ENCODE assay signal across 29 cellular contexts in genomic region chr11:1027483-1028290, GRCh38. TPM values are rescaled to one million over a fixed set of nuclear protein-coding genes. Genes with fewer than 3 reads are reported as not detected.
A peak's percentile ranks its signal among the peaks of the same experiment; 100 is the strongest.
DNase-seq lines count a peak whose midpoint lies in the region; ATAC-seq, FAIRE-seq and TF ChIP-seq lines count a peak whose summit lies in the region.
"Had no signal": no experiment of that assay in that cellular context is flagged by ENCODE, and none has a peak within 500 bp of the region (broad histone marks: within the 10 kb centered on the region; RNA-seq: fewer than 3 reads in every experiment).

No MANE protein-coding gene starts in this region.

- H3K27ac ChIP-seq in HepG2 (ENCODE audit: extremely low read length, insufficient read depth, low read length) (no peak overlapping the region), right lobe of liver (no peak overlapping the region), HUES6 (ENCODE audit: low read depth, low read length) (peak overlapping the region; percentile 2; the same call in 1 of the 2 replicates), neuronal stem cell (replicated peaks; ENCODE audit: low read length) (no peak overlapping the region)
- H3K27ac ChIP-seq: BLaER1 had no signal

- no peak overlapping the region for H2BK12ac ChIP-seq in neuronal stem cell (ENCODE audit: low read length)

- peak overlapping the region; percentile 26 for H2BK15ac ChIP-seq in neuronal stem cell (ENCODE audit: low read length)

- no peaks in the 10 kb centered on the region for H4K20me1 ChIP-seq in HepG2 (ENCODE audit: insufficient read depth, low read length)

- TF ChIP-seq POLR2A in HepG2 (IDR thresholded peaks at IDR 0.05; ENCODE audit: insufficient read depth in 1 of 2, low read depth in 2 of 2, low read length in 2 of 2) (no peak), right lobe of liver (IDR thresholded peaks at IDR 0.05) (no peak)

- H2BK5ac ChIP-seq in neuronal stem cell (ENCODE audit: low read length), result peak overlapping the region; percentile 87

- H3K9ac ChIP-seq in HepG2 (ENCODE audit: insufficient read depth, low read depth, low read length), result no peak overlapping the region
- H3K9ac ChIP-seq in HUES6 (ENCODE audit: low read length), result no peak overlapping the region
- H3K9ac ChIP-seq in neuronal stem cell (ENCODE audit: low read depth, low read length, poor library complexity), result peak overlapping the region; percentile 21
- H3K9ac ChIP-seq: BLaER1 had no signal

- FAIRE-seq in HepG2 (lab: Jason Lieb, UNC), result no peak
- FAIRE-seq: A204.1, D721Med, GM12878, GM12892, GM18507 had no signal

- BruUV-seq in HepG2 (replicated peaks; lab: Mats Ljungman, UMichigan), result no TSS peak

- in situ Hi-C loops in HepG2 (cut with HindIII; ENCODE audit: extremely low pct_ligation_motif_present, low pct_unique_long_range_greater_than_20kb), result no loop called here

- POLR2A ChIA-PET in HepG2 (lab: Yijun Ruan, JAX), result no interaction called here

- H3K4me3 ChIP-seq in HepG2 (replicated peaks in 1 of 3; ENCODE audit: insufficient read depth in 1 of 3, low read depth in 2 of 3, low read length in 3 of 3) (no peak overlapping the region), right lobe of liver (no peak overlapping the region), HUES6 (ENCODE audit: low read depth, low read length) (no peak overlapping the region), neuronal stem cell (ENCODE audit: low read length in 2 of 2) (no peak overlapping the region)
- H3K4me3 ChIP-seq: BLaER1, GM12878 had no signal

- H2AK5ac ChIP-seq in neuronal stem cell (ENCODE audit: low read depth, low read length), result peak overlapping the region; percentile 92

- H3K79me2 ChIP-seq in HepG2 (ENCODE audit: insufficient read depth, low read length), result no peaks in the 10 kb centered on the region

- no peak overlapping the region for H4K91ac ChIP-seq in neuronal stem cell (ENCODE audit: low read depth, low read length, poor library complexity)

- H3K9me3 ChIP-seq in HepG2 (ENCODE audit: low read length) (no peaks in the 10 kb centered on the region), right lobe of liver (no peaks in the 10 kb centered on the region), HUES6 (ENCODE audit: control insufficient read depth, insufficient read depth, low read depth, low read length) (no peaks in the 10 kb centered on the region), neuronal stem cell (replicated peaks in 1 of 2; ENCODE audit: control insufficient read depth in 2 of 2, insufficient read depth in 1 of 2, low read depth in 1 of 2, low read length in 2 of 2) (peaks cover 0 to 4% of the 10 kb centered on the region in 2 donors)
- H3K9me3 ChIP-seq: BE2C, BLaER1 had no signal

- H2BK120ac ChIP-seq in neuronal stem cell (ENCODE audit: low read depth, low read length), result no peak overlapping the region

- H3K23ac ChIP-seq in neuronal stem cell (ENCODE audit: low read depth, low read length, poor library complexity), result no peak overlapping the region

- ATAC-seq in HepG2, result peak; percentile 2; the same call in 1 of the 3 replicates
- no peak for ATAC-seq in right lobe of liver
- ATAC-seq in HG02642 (IDR thresholded peaks at IDR 0.05; ENCODE audit: poor library complexity, unreplicated experiment), result no peak
- ATAC-seq: GM12878 had no signal

- no peak for TF ChIP-seq CTCF in HepG2 (CRISPR knock-in tag; IDR thresholded peaks at IDR 0.05)
- no peak for TF ChIP-seq CTCF in right lobe of liver (IDR thresholded peaks at IDR 0.05)

- peak overlapping the region; percentile 53 for H3K4ac ChIP-seq in neuronal stem cell (ENCODE audit: low read length)

- H3K4me2 ChIP-seq in HepG2 (ENCODE audit: low read depth, low read length) (no peak overlapping the region), neuronal stem cell (ENCODE audit: insufficient read depth, low read length, poor library complexity, severe bottlenecking) (no peak overlapping the region)
- H3K4me2 ChIP-seq: BLaER1 had no signal

- peak overlapping the region; percentile 75 for H3K14ac ChIP-seq in neuronal stem cell (ENCODE audit: low read length)

- peaks cover 20 to 39% of the 10 kb centered on the region in 2 experiments; a peak in 4 of 5 replicates for H3K27me3 ChIP-seq in HepG2 (ENCODE audit: control insufficient read depth in 1 of 2, insufficient read depth in 2 of 2, low read length in 2 of 2)
- no peaks in the 10 kb centered on the region for H3K27me3 ChIP-seq in right lobe of liver
- no peaks in the 10 kb centered on the region for H3K27me3 ChIP-seq in HUES6 (ENCODE audit: control insufficient read depth, insufficient read depth, low read length)
- peaks cover 0 to 2% (median 0%) of the 10 kb centered on the region in 3 experiments for H3K27me3 ChIP-seq in neuronal stem cell (ENCODE audit: control insufficient read depth in 3 of 3, insufficient read depth in 3 of 3, low read depth in 1 of 3, low read length in 3 of 3)
- H3K27me3 ChIP-seq: BE2C, BLaER1 had no signal

- no peak for TF ChIP-seq RAD21 in HepG2 (CRISPR knock-in tag; IDR thresholded peaks at IDR 0.05)

- TF ChIP-seq EP300 in HepG2 (IDR thresholded peaks at IDR 0.05; ENCODE audit: low read depth in 2 of 2, low read length in 2 of 2), result no peak
- no peak for TF ChIP-seq EP300 in HepG2 (CRISPR knock-in tag; IDR thresholded peaks at IDR 0.05; ENCODE audit: borderline replicate concordance)

- no peaks in the 10 kb centered on the region for H3K36me3 ChIP-seq in HepG2 (replicated peaks in 1 of 2; ENCODE audit: control insufficient read depth in 1 of 2, insufficient read depth in 2 of 2, low read length in 2 of 2)
- no peaks in the 10 kb centered on the region for H3K36me3 ChIP-seq in right lobe of liver
- H3K36me3 ChIP-seq in HUES6 (ENCODE audit: control insufficient read depth, insufficient read depth, low read length), result no peaks in the 10 kb centered on the region
- peaks cover 0 to 4% of the 10 kb centered on the region in 2 donors for H3K36me3 ChIP-seq in neuronal stem cell (replicated peaks in 1 of 2; ENCODE audit: control insufficient read depth in 2 of 2, insufficient read depth in 2 of 2, low read length in 2 of 2)
- H3K36me3 ChIP-seq: BE2C had no signal

- WGBS in HepG2 (ENCODE audit: low lambda C conversion rate), result 39% methylated on average over 13 of the region's 36 CpGs
- 60% methylated on average over 7 of the region's 36 CpGs for WGBS in right lobe of liver (ENCODE audit: insufficient coverage, low coverage, low lambda C conversion rate, missing lambda C conversion rate)
- WGBS in neuronal stem cell (ENCODE audit: extremely low coverage in 2 of 2, insufficient read length in 2 of 2, insufficient replicate concordance in 1 of 2), 2 donors, result no CpG with 5 or more reads among the region's 36 CpGs

- CTCF ChIA-PET in HepG2 (lab: Yijun Ruan, JAX; ENCODE audit: low intra/inter-chr PET ratio, low total read pairs), result no interaction called here

- peak overlapping the region; percentile 80 for H3K18ac ChIP-seq in neuronal stem cell (ENCODE audit: low read length)

- H3K79me1 ChIP-seq in neuronal stem cell (ENCODE audit: low read depth, low read length), result no peaks in the 10 kb centered on the region

- no peak overlapping the region for H2AFZ ChIP-seq in HepG2 (ENCODE audit: low read length)
- H2AFZ ChIP-seq in neuronal stem cell (ENCODE audit: low read length), result no peak overlapping the region

- intact Hi-C loops in HepG2 (cut with micrococcal nuclease; ENCODE audit: unreplicated experiment) (no loop called here), right lobe of liver (cut with DNase I) (no loop called here)

- H4K8ac ChIP-seq in neuronal stem cell (ENCODE audit: low read depth, low read length), result no peak overlapping the region

- peaks cover 7% of the 10 kb centered on the region; the same call in 1 of the 2 replicates for H3K4me1 ChIP-seq in HepG2 (ENCODE audit: insufficient read depth, low read length)
- no peaks in the 10 kb centered on the region for H3K4me1 ChIP-seq in right lobe of liver
- no peaks in the 10 kb centered on the region for H3K4me1 ChIP-seq in HUES6 (ENCODE audit: control insufficient read depth, insufficient read depth, low read length)
- peaks cover 0 to 2% of the 10 kb centered on the region in 2 donors for H3K4me1 ChIP-seq in neuronal stem cell (ENCODE audit: control insufficient read depth in 2 of 2, insufficient read depth in 1 of 2, low read depth in 1 of 2, low read length in 2 of 2)
- H3K4me1 ChIP-seq: BE2C, BLaER1 had no signal

- no peak for DNase-seq in HepG2 (ENCODE audit: low spot score)
- no peak for DNase-seq in right lobe of liver
- DNase-seq in neuronal stem cell (ENCODE audit: low spot score), result no peak
- DNase-seq in activated T-cell treated with anti-CD3 and anti-CD28 coated beads, Interleukin-2, amount 50 U/mL, for 1 hour, result no peak
- DNase-seq: 8988T; ACHN; BE2C; C1 segment of cervical spinal cord; Calu3; CD4-positive, CD25-positive, alpha-beta regulatory T cell; CD8-positive, alpha-beta memory T cell; COR-L47; DND-41; EL; GDM1 had no signal

RNA-seq across cellular contexts. Expression of gene MUC6, which starts 8.8 kb away (rescaled TPM):
- total RNA-seq in HepG2 (2016; rRNA removed; fragmentation: Illumina TruSeq; extraction: Trizol) (not detected in 2 replicates), right lobe of liver (1 to 10 TPM in 2 of 6 experiments, under 1 TPM in 4; 0.31 to 2.1 (median 0.72) TPM)
- total RNA-seq in HepG2 (2016; cell fraction: cytosol; rRNA removed; fragmentation: Illumina TruSeq; extraction: Trizol; ENCODE audit: low read depth), result not detected in 2 replicates
- not detected in 2 replicates for total RNA-seq in HepG2 (2016; cell fraction: insoluble cytoplasmic fraction; rRNA removed; fragmentation: Illumina TruSeq; extraction: Trizol)
- not detected in 2 replicates for total RNA-seq in HepG2 (2016; cell fraction: membrane; rRNA removed; fragmentation: Illumina TruSeq; extraction: Trizol)
- not detected in 2 replicates for total RNA-seq in HepG2 (2016; cell fraction: nucleus; rRNA removed; fragmentation: Illumina TruSeq; extraction: Trizol)
- not detected in 2 replicates for polyA plus RNA-seq in HepG2 (2011; rRNA removed)
- polyA plus RNA-seq in HepG2 (2011; cell fraction: cytosol; rRNA removed), result not detected in 2 replicates
- polyA plus RNA-seq in HepG2 (2011; cell fraction: nucleus; rRNA removed), result not detected in 2 replicates
- 0.03 and 0.08 TPM in 2 replicates for polyA plus RNA-seq in HepG2 (2012)
- not detected in 2 replicates for polyA plus RNA-seq in HepG2 (2016; cell fraction: cytosol; fragmentation: Illumina TruSeq; extraction: Trizol; ENCODE audit: low read depth)
- not detected in 2 replicates for polyA plus RNA-seq in HepG2 (2016; cell fraction: insoluble cytoplasmic fraction; fragmentation: Illumina TruSeq; extraction: Trizol; ENCODE audit: low read depth)
- polyA plus RNA-seq in HepG2 (2016; cell fraction: membrane; fragmentation: Illumina TruSeq; extraction: Trizol; ENCODE audit: low read depth), result not detected in 2 replicates
- not detected in 2 replicates for polyA plus RNA-seq in HepG2 (2016; cell fraction: nucleus; fragmentation: Illumina TruSeq; extraction: Trizol; ENCODE audit: insufficient read depth, low read depth)
- polyA minus RNA-seq in HepG2 (2011; rRNA and poly(A)+ RNA removed; ENCODE audit: low replicate concordance), result not detected in 2 replicates
- polyA minus RNA-seq in HepG2 (2011; cell fraction: cytosol; rRNA and poly(A)+ RNA removed), result not detected in 2 replicates
- polyA minus RNA-seq in HepG2 (2011; cell fraction: nucleus; rRNA and poly(A)+ RNA removed), result not detected in 2 replicates
- not detected for polyA plus RNA-seq in neuronal stem cell (2013, experiment 1 of 2)
- not detected for polyA plus RNA-seq in neuronal stem cell (2013, experiment 2 of 2)
- total RNA-seq: A673; CD4-positive, alpha-beta memory T cell; CD4-positive, CD25-positive, alpha-beta regulatory T cell; CD8-positive, alpha-beta memory T cell; Daoy; G401 had no signal
- polyA plus RNA-seq: AG04450; CD14-positive monocyte; CD8-positive, alpha-beta memory T cell had no signal

RNA-seq across cellular contexts. Expression of gene MUC2, which starts 47.0 kb away (rescaled TPM):
- total RNA-seq in HepG2 (2016; rRNA removed; fragmentation: Illumina TruSeq; extraction: Trizol), result not detected in 2 replicates
- total RNA-seq in HepG2 (2016; cell fraction: cytosol; rRNA removed; fragmentation: Illumina TruSeq; extraction: Trizol; ENCODE audit: low read depth), result not detected in 2 replicates
- total RNA-seq in HepG2 (2016; cell fraction: insoluble cytoplasmic fraction; rRNA removed; fragmentation: Illumina TruSeq; extraction: Trizol), result not detected in 2 replicates
- total RNA-seq in HepG2 (2016; cell fraction: membrane; rRNA removed; fragmentation: Illumina TruSeq; extraction: Trizol), result not detected in 2 replicates
- total RNA-seq in HepG2 (2016; cell fraction: nucleus; rRNA removed; fragmentation: Illumina TruSeq; extraction: Trizol), result not detected in 2 replicates
- polyA plus RNA-seq in HepG2 (2011; rRNA removed), result under 0.01 TPM in 1 of 2 replicates, not detected in the other
- not detected in 2 replicates for polyA plus RNA-seq in HepG2 (2011; cell fraction: cytosol; rRNA removed)
- under 0.01 and 0.02 TPM in 2 replicates for polyA plus RNA-seq in HepG2 (2011; cell fraction: nucleus; rRNA removed)
- polyA plus RNA-seq in HepG2 (2012), result not detected in 2 replicates
- polyA plus RNA-seq in HepG2 (2016; cell fraction: cytosol; fragmentation: Illumina TruSeq; extraction: Trizol; ENCODE audit: low read depth), result not detected in 2 replicates
- polyA plus RNA-seq in HepG2 (2016; cell fraction: insoluble cytoplasmic fraction; fragmentation: Illumina TruSeq; extraction: Trizol; ENCODE audit: low read depth), result not detected in 2 replicates
- polyA plus RNA-seq in HepG2 (2016; cell fraction: membrane; fragmentation: Illumina TruSeq; extraction: Trizol; ENCODE audit: low read depth), result not detected in 2 replicates
- not detected in 2 replicates for polyA plus RNA-seq in HepG2 (2016; cell fraction: nucleus; fragmentation: Illumina TruSeq; extraction: Trizol; ENCODE audit: insufficient read depth, low read depth)
- 0.22 TPM in 1 of 2 replicates, not detected in the other for polyA minus RNA-seq in HepG2 (2011; rRNA and poly(A)+ RNA removed; ENCODE audit: low replicate concordance)
- not detected in 2 replicates for polyA minus RNA-seq in HepG2 (2011; cell fraction: cytosol; rRNA and poly(A)+ RNA removed)
- not detected in 2 replicates for polyA minus RNA-seq in HepG2 (2011; cell fraction: nucleus; rRNA and poly(A)+ RNA removed)
- under 1 TPM in 1 of 6 experiments, not detected in 5; 0.04 TPM for total RNA-seq in right lobe of liver
- polyA plus RNA-seq in neuronal stem cell (2013, experiment 1 of 2), result not detected
- under 0.01 TPM for polyA plus RNA-seq in neuronal stem cell (2013, experiment 2 of 2)
- total RNA-seq: A673; Calu3; CD4-positive, alpha-beta memory T cell; CD4-positive, CD25-positive, alpha-beta regulatory T cell; CD8-positive, alpha-beta memory T cell; Daoy; G401 had no signal
- polyA plus RNA-seq: AG04450; CD14-positive monocyte; CD4-positive, alpha-beta memory T cell; CD4-positive, CD25-positive, alpha-beta regulatory T cell; CD8-positive, alpha-beta memory T cell; GM12878 had no signal
